ENCODE assay signal across 9 cellular contexts in genomic region chr16:2511996-2512919, GRCh38. TPM values are rescaled to one million over a fixed set of nuclear protein-coding genes. Genes with fewer than 3 reads are reported as not detected.
A peak's percentile ranks its signal among the peaks of the same experiment; 100 is the strongest.
DNase-seq lines count a peak whose midpoint lies in the region; ATAC-seq and TF ChIP-seq lines count a peak whose summit lies in the region.
"Had no signal": no experiment of that assay in that cellular context is flagged by ENCODE, and none has a peak within 500 bp of the region (broad histone marks: within the 10 kb centered on the region; RNA-seq: fewer than 3 reads in every experiment).

No MANE protein-coding gene starts in this region.

- in situ Hi-C loops in gastrocnemius medialis (cut with MboI; ENCODE audit: low sequenced_read_pairs in 4 of 4), result no loop called here

- no peaks in the 10 kb centered on the region for H3K36me3 ChIP-seq in gastrocnemius medialis

- peak overlapping the region; percentile 95 for H3K27ac Mint-ChIP-seq in T-helper 17 cell

- H3K4me1 ChIP-seq in gastrocnemius medialis, result peaks cover 30 to 34% of the 10 kb centered on the region in 2 donors

- no peaks in the 10 kb centered on the region for H3K9me3 ChIP-seq in T-helper 17 cell (ENCODE audit: control insufficient read depth, low read length, poor library complexity, severe bottlenecking)
- no peaks in the 10 kb centered on the region for H3K9me3 ChIP-seq in gastrocnemius medialis

- ATAC-seq in T-helper 17 cell (no peak), left cardiac atrium (no peak), gastrocnemius medialis (no peak), GM21528 (IDR thresholded peaks at IDR 0.05; ENCODE audit: low FRiP score, unreplicated experiment) (no peak), GM18502 (IDR thresholded peaks at IDR 0.05; ENCODE audit: poor library complexity, unreplicated experiment) (no peak)

- no peak overlapping the region for H3K4me3 ChIP-seq in gastrocnemius medialis

- no peak for TF ChIP-seq POLR2A in gastrocnemius medialis (IDR thresholded peaks at IDR 0.05)

- intact Hi-C loops in left cardiac atrium (cut with DNase I) (no loop called here), gastrocnemius medialis (cut with DNase I; ENCODE audit: low total_unique reads) (loop anchor here (10.0 kb wide), 1 partner anchor 247 kb away; the partner anchor contains the start of gene RNPS1)

- H3K4me1 Mint-ChIP-seq in T-helper 17 cell, result peaks cover 43% of the 10 kb centered on the region

- TF ChIP-seq CTCF in gastrocnemius medialis (IDR thresholded peaks at IDR 0.05 in 4 of 5, conservative IDR thresholded peaks at IDR 0.05 in 1 of 5), result no peak

- DNase-seq in ELF-1 (ENCODE audit: low read depth, low spot score), result peak; percentile 59
- no peak for DNase-seq in T-helper 17 cell
- DNase-seq in left cardiac atrium, result peak; percentile 11
- no peak for DNase-seq in gastrocnemius medialis
- DNase-seq in NCI-H128 (lab: John Stamatoyannopoulos, UW; ENCODE audit: unreplicated experiment), result no peak
- no peak for DNase-seq in superior temporal gyrus (ENCODE audit: extremely low spot score)
- DNase-seq: NCI-H1048 had no signal

- H3K4me3 Mint-ChIP-seq in T-helper 17 cell, result peak overlapping the region; percentile 93

- no peaks in the 10 kb centered on the region for H3K27me3 ChIP-seq in gastrocnemius medialis

- H3K36me3 Mint-ChIP-seq in T-helper 17 cell (ENCODE audit: low read depth), result peaks cover 4% of the 10 kb centered on the region

- H3K27me3 Mint-ChIP-seq in T-helper 17 cell, result no peaks in the 10 kb centered on the region

- H3K27ac ChIP-seq in gastrocnemius medialis, result peak overlapping the region; percentile 98 to 100 (median 98)

RNA-seq across cellular contexts. Expression of gene ATP6V0C, which starts 1.5 kb away (rescaled TPM):
- total RNA-seq in T-helper 17 cell (100 to 1,000 TPM; 188 to 189 TPM), left cardiac atrium (100 to 1,000 TPM; 162 to 197 TPM), gastrocnemius medialis (10 to 100 TPM; 22.1 to 84.2 (median 56.2) TPM)

RNA-seq across cellular contexts. Expression of gene AMDHD2, which starts 7.9 kb away (rescaled TPM):
- total RNA-seq in T-helper 17 cell, result 100 to 1,000 TPM; 189 to 206 TPM
- 10 to 100 TPM; 15.8 to 21.8 TPM for total RNA-seq in left cardiac atrium
- 10 to 100 TPM; 12.3 to 18.1 (median 13.7) TPM for total RNA-seq in gastrocnemius medialis

RNA-seq across cellular contexts. Expression of gene CEMP1, which starts 18.9 kb away (rescaled TPM):
- total RNA-seq in T-helper 17 cell (under 1 TPM; 0.23 to 0.75 TPM), left cardiac atrium (not detected), gastrocnemius medialis (not detected)

RNA-seq across cellular contexts. Expression of gene PDPK1, which starts 25.6 kb away (rescaled TPM):
- total RNA-seq in T-helper 17 cell, result 10 to 100 TPM; 65.5 to 69.7 TPM
- total RNA-seq in left cardiac atrium, result 10 to 100 TPM; 32.6 to 39.4 TPM
- total RNA-seq in gastrocnemius medialis, result 10 to 100 TPM; 24.5 to 42.4 (median 34.7) TPM

RNA-seq across cellular contexts. Expression of gene TBC1D24, which starts 37.3 kb away (rescaled TPM):
- total RNA-seq in T-helper 17 cell, result 1 to 10 TPM; 4.4 to 8.4 TPM
- total RNA-seq in left cardiac atrium, result 10 to 100 TPM in 1 of 2 donors, 1 to 10 TPM in 1; 9.8 to 15.1 TPM
- 10 to 100 TPM in 2 of 4 donors, 1 to 10 TPM in 2; 8.7 to 14.8 (median 9.9) TPM for total RNA-seq in gastrocnemius medialis

Comparison
In these comparisons a context has a peak if more than half of its experiments do, and no peak if none do; other contexts are left out.
1. DNase-seq: peak in ELF-1 (single experiment) and left cardiac atrium (single experiment); none in T-helper 17 cell (0 of 3), gastrocnemius medialis (0 of 2), NCI-H128 (single experiment) and superior temporal gyrus (single experiment).
2. RNA of gene AMDHD2, which starts 7.9 kb away (total RNA-seq): 189 to 206 TPM in T-helper 17 cell; 15.8 to 21.8 TPM in left cardiac atrium and 12.3 to 18.1 TPM in gastrocnemius medialis; every median in the first group is over 4 times any median in the second.